9 cellular contexts compared by ENCODE assay signal in the genomic region with DNA sequence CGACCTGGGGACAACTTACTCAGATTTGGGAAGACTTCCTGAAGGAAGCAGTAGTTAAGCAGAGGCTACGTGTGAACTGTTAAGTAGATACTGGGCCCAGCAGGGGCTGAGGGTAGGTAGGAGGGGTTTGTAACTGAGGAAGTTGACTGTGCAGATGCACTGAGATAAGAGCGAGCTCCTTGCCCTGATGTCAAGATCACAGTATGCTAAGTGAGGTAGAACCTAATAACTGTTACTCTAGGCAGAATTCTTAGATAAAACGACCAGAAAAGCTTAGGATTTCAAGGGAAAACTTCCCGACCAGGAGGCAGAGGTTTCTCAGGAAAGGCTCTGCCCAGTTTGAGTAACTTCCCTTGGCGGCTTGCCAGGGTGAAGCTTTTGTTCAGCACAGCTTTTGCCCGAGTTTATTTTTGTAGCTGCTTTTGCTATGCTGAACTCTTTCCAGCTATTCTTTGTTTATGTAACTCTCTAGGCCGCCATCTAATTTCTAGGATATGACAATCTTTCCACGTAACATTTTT.
A peak's percentile ranks its signal among the peaks of the same experiment; 100 is the strongest.
DNase-seq lines count a peak whose midpoint lies in the region; ATAC-seq and TF ChIP-seq lines count a peak whose summit lies in the region.
"Had no signal": no experiment of that assay in that cellular context is flagged by ENCODE, and none has a peak within 500 bp of the region (broad histone marks: within the 10 kb centered on the region; RNA-seq: fewer than 3 reads in every experiment).

No MANE protein-coding gene starts in this region.

- no peak overlapping the region for H3K4me3 Mint-ChIP-seq in MCF 10A (ENCODE audit: unreplicated experiment)
- H3K4me3 Mint-ChIP-seq: stimulated activated naive CD8-positive, alpha-beta T cell treated with anti-CD3 and anti-CD28 coated beads, Interleukin-15, Interleukin-2, amounts not matched to agents 100 ng/mL and 50 ng/mL, for 24 hours had no signal

- no peaks in the 10 kb centered on the region for H3K79me2 ChIP-seq in smooth muscle cell (ENCODE audit: low read depth)

- intact Hi-C loops in MCF 10A (cut with micrococcal nuclease), result no loop called here

- in situ Hi-C loops in ACHN (cut with HindIII; ENCODE audit: low pct_ligation_motif_present, low pct_unique_long_range_greater_than_20kb, low sequenced_read_pairs), result no loop called here

- peaks cover 11% of the 10 kb centered on the region for H3K4me1 Mint-ChIP-seq in MCF 10A (ENCODE audit: insufficient read depth, unreplicated experiment)

- no peak overlapping the region for H3K27ac Mint-ChIP-seq in MCF 10A (ENCODE audit: low read depth, unreplicated experiment)
- H3K27ac Mint-ChIP-seq: stimulated activated naive CD8-positive, alpha-beta T cell treated with anti-CD3 and anti-CD28 coated beads, Interleukin-15, Interleukin-2, amounts not matched to agents 100 ng/mL and 50 ng/mL, for 24 hours had no signal

- H3K4me1 ChIP-seq in smooth muscle cell (ENCODE audit: low read depth), result peaks cover 9% of the 10 kb centered on the region

- TF ChIP-seq CTCF in MCF 10A (IDR thresholded peaks at IDR 0.05; ENCODE audit: unreplicated experiment) (no peak), smooth muscle cell (IDR thresholded peaks at IDR 0.05; ENCODE audit: borderline replicate concordance, insufficient read depth, poor library complexity, severe bottlenecking) (no peak)

- H3K9me3 Mint-ChIP-seq in MCF 10A (ENCODE audit: unreplicated experiment), result no peaks in the 10 kb centered on the region
- H3K9me3 Mint-ChIP-seq: stimulated activated naive CD8-positive, alpha-beta T cell treated with anti-CD3 and anti-CD28 coated beads, Interleukin-15, Interleukin-2, amounts not matched to agents 100 ng/mL and 50 ng/mL, for 24 hours had no signal

- H3K27me3 ChIP-seq in smooth muscle cell (ENCODE audit: low read depth), result no peaks in the 10 kb centered on the region

- no peaks in the 10 kb centered on the region for H3K36me3 Mint-ChIP-seq in MCF 10A (ENCODE audit: insufficient read depth, unreplicated experiment)

- H3F3A ChIP-seq in smooth muscle cell (ENCODE audit: low read depth), result no peaks in the 10 kb centered on the region

- peak; percentile 1 for DNase-seq in ACHN
- peak; percentile 5 for DNase-seq in NCI-H774 (lab: John Stamatoyannopoulos, UW)
- DNase-seq in MCF 10A (ENCODE audit: unreplicated experiment), result peak; percentile 87
- DNase-seq in iPS-NIHi11 (ENCODE audit: low spot score), result peak; percentile 45
- peak; percentile 4 for DNase-seq in smooth muscle cell (lab: John Stamatoyannopoulos, UW; ENCODE audit: unreplicated experiment)
- DNase-seq in DMS79 (lab: John Stamatoyannopoulos, UW), result no peak
- DNase-seq in RKO (ENCODE audit: low spot score), result no peak

- no peak overlapping the region for H3K9ac ChIP-seq in smooth muscle cell (ENCODE audit: low read depth)

- H2AFZ ChIP-seq in smooth muscle cell (ENCODE audit: low read depth), result peak overlapping the region; percentile 71

- peak overlapping the region; percentile 66 for H3K4me2 ChIP-seq in smooth muscle cell

- peak overlapping the region; percentile 27 for H3K27ac ChIP-seq in smooth muscle cell (ENCODE audit: low read depth)

- no peaks in the 10 kb centered on the region for H3K36me3 ChIP-seq in smooth muscle cell (ENCODE audit: low read depth)

- H4K20me1 ChIP-seq in smooth muscle cell (ENCODE audit: low read depth), result no peaks in the 10 kb centered on the region

- no TSS peak for BruUV-seq in MCF 10A (replicated peaks; lab: Mats Ljungman, UMichigan)

- peaks cover 17% of the 10 kb centered on the region for H3K27me3 Mint-ChIP-seq in MCF 10A (ENCODE audit: insufficient read depth, unreplicated experiment)
- H3K27me3 Mint-ChIP-seq: stimulated activated naive CD8-positive, alpha-beta T cell treated with anti-CD3 and anti-CD28 coated beads, Interleukin-15, Interleukin-2, amounts not matched to agents 100 ng/mL and 50 ng/mL, for 24 hours had no signal

- CTCF ChIA-PET in MCF 10A (lab: Yijun Ruan, JAX), result interaction anchor here (0.7 to 1.0 kb wide), 2 partner anchors 91 to 1122 kb away, joined by 3 read pairs; no protein-coding TSS in a partner anchor

- ATAC-seq in GM21576 (IDR thresholded peaks at IDR 0.05; ENCODE audit: unreplicated experiment), result peak; percentile 63

- H3K9me3 ChIP-seq in smooth muscle cell (replicated peaks; ENCODE audit: low read depth), result no peaks in the 10 kb centered on the region

- H3K4me3 ChIP-seq in smooth muscle cell, result peak overlapping the region; percentile 21

- 18% methylated on average over 9 of the region's 9 CpGs for WGBS in smooth muscle cell (ENCODE audit: low lambda C conversion rate)

- POLR2A ChIA-PET in MCF 10A (lab: Yijun Ruan, JAX), result no interaction called here

Comparison
In these comparisons a context has a peak if more than half of its experiments do, and no peak if none do; other contexts are left out.
1. DNase-seq: peak in ACHN (single experiment), NCI-H774 (single experiment), MCF 10A (single experiment), iPS-NIHi11 (single experiment) and smooth muscle cell (single experiment); none in DMS79 (single experiment) and RKO (single experiment).